ENCODE assay signal across 1 cellular context in genomic region chr20:3902041-3902440, GRCh38.
A peak's percentile ranks its signal among the peaks of the same experiment; 100 is the strongest.
TF ChIP-seq lines count a peak whose summit lies in the region.

No MANE protein-coding gene starts in this region.

TF ChIP-seq in GM12878, 131 proteins besides CTCF, POLR2A, EP300 and RAD21:
- TF ChIP-seq ZNF274 (IDR thresholded peaks at IDR 0.05; ENCODE audit: insufficient read depth, insufficient read length) = no peak
- TF ChIP-seq, protein P1, sequence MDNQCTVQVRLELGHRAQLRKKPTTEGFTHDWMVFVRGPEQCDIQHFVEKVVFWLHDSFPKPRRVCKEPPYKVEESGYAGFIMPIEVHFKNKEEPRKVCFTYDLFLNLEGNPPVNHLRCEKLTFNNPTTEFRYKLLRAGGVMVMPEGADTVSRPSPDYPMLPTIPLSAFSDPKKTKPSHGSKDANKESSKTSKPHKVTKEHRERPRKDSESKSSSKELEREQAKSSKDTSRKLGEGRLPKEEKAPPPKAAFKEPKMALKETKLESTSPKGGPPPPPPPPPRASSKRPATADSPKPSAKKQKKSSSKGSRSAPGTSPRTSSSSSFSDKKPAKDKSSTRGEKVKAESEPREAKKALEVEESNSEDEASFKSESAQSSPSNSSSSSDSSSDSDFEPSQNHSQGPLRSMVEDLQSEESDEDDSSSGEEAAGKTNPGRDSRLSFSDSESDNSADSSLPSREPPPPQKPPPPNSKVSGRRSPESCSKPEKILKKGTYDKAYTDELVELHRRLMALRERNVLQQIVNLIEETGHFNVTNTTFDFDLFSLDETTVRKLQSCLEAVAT (IDR thresholded peaks at IDR 0.05) = 0 out of 2 replicates have a peak, but pooled peaks have one; percentile 31
